Comparison of ENCODE assay signal across 1 cellular context in the genomic region with DNA sequence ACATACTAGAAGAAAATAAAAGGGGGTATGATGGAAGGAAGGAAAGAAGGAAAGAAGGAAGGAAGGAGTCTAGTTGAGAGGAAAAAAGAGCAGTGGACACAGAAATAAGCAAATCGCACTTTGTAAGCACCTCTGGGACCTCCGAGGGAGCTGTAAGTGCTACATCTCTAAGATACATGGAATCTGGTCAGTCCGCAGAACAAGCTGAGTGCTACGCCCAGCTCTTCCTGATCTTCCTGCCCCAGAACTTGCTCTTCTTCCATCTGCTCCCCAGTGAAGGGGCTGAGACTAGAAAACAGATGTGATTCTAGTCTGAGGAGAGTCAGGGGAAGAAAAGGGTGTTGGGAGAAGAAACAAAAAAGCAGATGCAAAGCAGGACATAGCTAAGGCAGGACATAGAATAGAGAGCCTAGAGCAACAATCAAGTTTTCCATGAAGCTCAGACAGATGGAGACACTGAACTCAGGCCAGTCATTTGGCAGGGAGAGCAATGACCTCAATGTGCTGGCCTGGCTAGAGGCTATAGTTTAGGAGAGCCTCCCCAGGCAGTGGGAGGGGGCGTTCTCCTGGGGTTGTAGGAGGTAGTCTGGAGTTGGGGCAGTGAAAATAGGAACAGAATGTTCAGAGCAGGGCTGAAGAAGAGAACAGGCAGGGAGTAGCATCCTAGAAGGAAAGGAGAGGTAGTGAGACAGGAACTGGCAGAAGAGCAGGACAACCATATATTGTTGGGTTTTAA.
TF ChIP-seq lines count a peak whose summit lies in the region.

No MANE protein-coding gene starts in this region.

TF ChIP-seq in H1, 55 proteins besides CTCF, POLR2A, EP300 and RAD21:
- TF ChIP-seq SP4 (IDR thresholded peaks at IDR 0.05; ENCODE audit: low read length) (no peak), CHD1 (IDR thresholded peaks at IDR 0.05; ENCODE audit: low read depth, low read length) (no peak), GTF2F1 (IDR thresholded peaks at IDR 0.05; ENCODE audit: borderline replicate concordance, low read depth, low read length) (no peak), YY1 (IDR thresholded peaks at IDR 0.05; ENCODE audit: low read depth, low read length) (no peak), KDM4A (IDR thresholded peaks at IDR 0.05; ENCODE audit: low read depth, low read length, severe bottlenecking) (no peak), HDAC2 (IDR thresholded peaks at IDR 0.05; ENCODE audit: borderline replicate concordance in 1 of 2, low read depth in 2 of 2, low read length in 2 of 2) (no peak), BCL11A (IDR thresholded peaks at IDR 0.05; ENCODE audit: low read depth in 2 of 2, low read length in 2 of 2) (no peak)
